Comparison of ENCODE assay signal across 15 cellular contexts in genomic region chr20:24502184-24502583, GRCh38. TPM values are rescaled to one million over a fixed set of nuclear protein-coding genes. Genes with fewer than 3 reads are reported as not detected.
DNase-seq lines count a peak whose midpoint lies in the region; ATAC-seq and TF ChIP-seq lines count a peak whose summit lies in the region.
"Had no signal": no experiment of that assay in that cellular context is flagged by ENCODE, and none has a peak within 500 bp of the region (broad histone marks: within the 10 kb centered on the region; RNA-seq: fewer than 3 reads in every experiment).

No MANE protein-coding gene starts in this region.

- H2BK120ac ChIP-seq in mesenchymal stem cell (ENCODE audit: low read depth, low read length), result no peak overlapping the region

- intact Hi-C loops in A673 (cut with micrococcal nuclease; ENCODE audit: unreplicated experiment), result no loop called here

- no peak overlapping the region for H4K91ac ChIP-seq in mesenchymal stem cell (ENCODE audit: low read length)

- no peak overlapping the region for H2BK15ac ChIP-seq in mesenchymal stem cell (ENCODE audit: low read depth, poor library complexity, severe bottlenecking)

- H3K4me3 ChIP-seq in A673 (ENCODE audit: low read depth, low read length, poor library complexity, severe bottlenecking) (no peak overlapping the region), choroid plexus epithelial cell (ENCODE audit: low read depth, low read length) (no peak overlapping the region), mesenchymal stem cell (ENCODE audit: insufficient read depth in 1 of 2, low read depth in 1 of 2, low read length in 2 of 2) (no peak overlapping the region)
- H3K4me3 ChIP-seq: vagina had no signal

- TF ChIP-seq CTCF in A673 (conservative IDR thresholded peaks at IDR 0.05; ENCODE audit: low read depth, low read length), result no peak
- no peak for TF ChIP-seq CTCF in choroid plexus epithelial cell (conservative IDR thresholded peaks at IDR 0.05; ENCODE audit: low read depth, low read length)

- ATAC-seq in HG02973 (IDR thresholded peaks at IDR 0.05; ENCODE audit: unreplicated experiment), result no peak
- no peak for ATAC-seq in HG03342 (IDR thresholded peaks at IDR 0.05; ENCODE audit: unreplicated experiment)
- ATAC-seq in HG02884 (IDR thresholded peaks at IDR 0.05; ENCODE audit: unreplicated experiment), result no peak

- no TSS peak for BruUV-seq in A673 (replicated peaks; lab: Mats Ljungman, UMichigan)

- POLR2A ChIA-PET in A673 (lab: Charles Lee; ENCODE audit: low non-redundant PET), result no interaction called here

- CTCF ChIA-PET in A673 (lab: Charles Lee), result no interaction called here

- H3K36me3 ChIP-seq in A673 (ENCODE audit: insufficient read depth, low read length, poor library complexity, severe bottlenecking), result no peaks in the 10 kb centered on the region
- H3K36me3 ChIP-seq in mesenchymal stem cell (ENCODE audit: control insufficient read depth in 1 of 2, insufficient read depth in 2 of 2, low read depth in 1 of 2, low read length in 2 of 2), result no peaks in the 10 kb centered on the region
- H3K36me3 ChIP-seq: vagina had no signal

- no peak overlapping the region for H3K18ac ChIP-seq in mesenchymal stem cell (ENCODE audit: low read depth in 1 of 2, low read length in 2 of 2)

- peak overlapping the region; percentile 79 for H3K9ac ChIP-seq in mesenchymal stem cell (ENCODE audit: low read length)

- no peak overlapping the region for H2BK5ac ChIP-seq in mesenchymal stem cell (ENCODE audit: low read depth, low read length, poor library complexity, severe bottlenecking)

- H3K79me1 ChIP-seq in mesenchymal stem cell (replicated peaks; ENCODE audit: low read length, poor library complexity, severe bottlenecking), result no peaks in the 10 kb centered on the region

- no peaks in the 10 kb centered on the region for H3K9me3 ChIP-seq in A673 (ENCODE audit: low read depth, low read length, poor library complexity, severe bottlenecking)
- H3K9me3 ChIP-seq in mesenchymal stem cell (ENCODE audit: control insufficient read depth, low read length), result no peaks in the 10 kb centered on the region
- H3K9me3 ChIP-seq: vagina had no signal

- WGBS in mesenchymal stem cell, result 23% methylated on average over 7 of the region's 7 CpGs

- H3K4me2 ChIP-seq in mesenchymal stem cell (ENCODE audit: low read length, poor library complexity, severe bottlenecking), result no peak overlapping the region

- no peak overlapping the region for H3K4ac ChIP-seq in mesenchymal stem cell (ENCODE audit: low read depth in 1 of 2, low read length in 2 of 2)

- no peak overlapping the region for H3K23ac ChIP-seq in mesenchymal stem cell (ENCODE audit: low read length in 2 of 2)

- peak; percentile 50 for DNase-seq in A673 (ENCODE audit: low spot score)
- DNase-seq in LHCN-M2 (ENCODE audit: low read depth), result peak; percentile 29
- DNase-seq in choroid plexus epithelial cell (ENCODE audit: low read depth), result peak; percentile 88
- peak; percentile 16 for DNase-seq in mesenchymal stem cell
- DNase-seq in ACHN, result no peak
- DNase-seq: effector CD8-positive, alpha-beta T cell; NCI-H2081 treated with DMSO at 0.1 percent for 48 hours; SIG-M5; stimulated activated CD4-positive, alpha-beta T cell treated with anti-CD3 and anti-CD28 coated beads, Interleukin-4, amount 100 ng/mL, for 1 hour had no signal

- H4K8ac ChIP-seq in mesenchymal stem cell (ENCODE audit: low read length), result no peak overlapping the region

- no peak overlapping the region for H3K14ac ChIP-seq in mesenchymal stem cell (ENCODE audit: low read length in 2 of 2)

- no peak overlapping the region for H2BK12ac ChIP-seq in mesenchymal stem cell (ENCODE audit: low read length in 2 of 2)

- H3K27ac ChIP-seq in A673 (ENCODE audit: low read depth, low read length, poor library complexity, severe bottlenecking) (no peak overlapping the region), mesenchymal stem cell (ENCODE audit: low read length, poor library complexity, severe bottlenecking) (no peak overlapping the region)
- H3K27ac ChIP-seq: vagina had no signal

- H3K27me3 ChIP-seq in A673 (replicated peaks; ENCODE audit: insufficient read depth, low read depth, low read length, poor library complexity) (no peaks in the 10 kb centered on the region), mesenchymal stem cell (ENCODE audit: control insufficient read depth in 1 of 2, insufficient read depth in 1 of 2, low read length in 2 of 2) (no peaks in the 10 kb centered on the region)
- H3K27me3 ChIP-seq: vagina had no signal

- H3K4me1 ChIP-seq in A673 (ENCODE audit: insufficient read depth, low read length, poor library complexity, severe bottlenecking) (no peaks in the 10 kb centered on the region), mesenchymal stem cell (ENCODE audit: control insufficient read depth, insufficient read depth, low read depth, low read length) (peaks cover 11% of the 10 kb centered on the region)
- H3K4me1 ChIP-seq: vagina had no signal

- no peak overlapping the region for H2AFZ ChIP-seq in mesenchymal stem cell (ENCODE audit: low read depth, low read length)

- H2AK5ac ChIP-seq in mesenchymal stem cell (ENCODE audit: low read length, severe bottlenecking), result no peak overlapping the region

- in situ Hi-C loops in ACHN (cut with HindIII; ENCODE audit: low pct_ligation_motif_present, low pct_unique_long_range_greater_than_20kb, low sequenced_read_pairs), result no loop called here

RNA-seq across cellular contexts. Expression of gene SYNDIG1, which starts 32.8 kb away (rescaled TPM):
- 16.6 and 17.9 TPM in 2 replicates for total RNA-seq in A673 (2021)
- total RNA-seq in LHCN-M2 (2014; rRNA removed), result 0.06 and 0.11 TPM in 2 replicates
- polyA plus RNA-seq in LHCN-M2 (2012), result not detected
- polyA plus RNA-seq in mesenchymal stem cell (2013, experiment 1 of 2), result not detected
- not detected for polyA plus RNA-seq in mesenchymal stem cell (2013, experiment 2 of 2)
- total RNA-seq: activated CD8-positive, alpha-beta memory T cell treated with anti-CD3 and anti-CD28 coated beads for 36 hours had no signal
- polyA plus RNA-seq: CD14-positive monocyte had no signal

Comparison
In these comparisons a context has a peak if more than half of its experiments do, and no peak if none do; other contexts are left out.
1. RNA of gene SYNDIG1, which starts 32.8 kb away (total RNA-seq): 16.6 to 17.9 TPM in A673; 0.06 to 0.11 TPM in LHCN-M2; every median in the first group is over 10 times any median in the second.